Comparison of ENCODE assay signal across 10 cellular contexts in genomic region chr1:54297596-54298283, GRCh38.
DNase-seq lines count a peak whose midpoint lies in the region; ATAC-seq and TF ChIP-seq lines count a peak whose summit lies in the region.
"Had no signal": no experiment of that assay in that cellular context is flagged by ENCODE, and none has a peak within 500 bp of the region (broad histone marks: within the 10 kb centered on the region; RNA-seq: fewer than 3 reads in every experiment).

No MANE protein-coding gene starts in this region.

- H3K36me3 ChIP-seq in right atrium auricular region (no peaks in the 10 kb centered on the region), aorta (ENCODE audit: control insufficient read depth in 1 of 2, insufficient read depth in 2 of 2, low read length in 1 of 2) (no peaks in the 10 kb centered on the region)
- H3K36me3 ChIP-seq in naive thymus-derived CD4-positive, alpha-beta T cell (ENCODE audit: control insufficient read depth in 2 of 3, insufficient read depth in 3 of 3, low read length in 3 of 3), result no peaks in the 10 kb centered on the region

- H3K4me1 Mint-ChIP-seq in naive thymus-derived CD4-positive, alpha-beta T cell, result peaks cover 55 to 99% (median 92%) of the 10 kb centered on the region in 7 donors

- H3K4me1 ChIP-seq in right atrium auricular region, result peaks cover 0 to 63% of the 10 kb centered on the region in 2 donors
- peaks cover 7 to 61% of the 10 kb centered on the region in 2 donors for H3K4me1 ChIP-seq in naive thymus-derived CD4-positive, alpha-beta T cell (ENCODE audit: control insufficient read depth in 2 of 2, insufficient read depth in 2 of 2, low read length in 2 of 2)
- peaks cover 2 to 7% of the 10 kb centered on the region in 2 donors for H3K4me1 ChIP-seq in aorta (ENCODE audit: control insufficient read depth in 1 of 2, insufficient read depth in 2 of 2, low read length in 2 of 2)

- no peaks in the 10 kb centered on the region for H3K9me3 Mint-ChIP-seq in naive thymus-derived CD4-positive, alpha-beta T cell
- H3K9me3 Mint-ChIP-seq: GM23338 had no signal

- TF ChIP-seq CTCF in right atrium auricular region (IDR thresholded peaks at IDR 0.05), result no peak
- TF ChIP-seq CTCF in dorsolateral prefrontal cortex (IDR thresholded peaks at IDR 0.05 in 54 of 56, conservative IDR thresholded peaks at IDR 0.05 in 2 of 56; ENCODE audit: low read depth in 1 of 56, partially characterized antibody in 56 of 56), result peak in 12 of 56 donors; percentile 7 to 38 (median 20)

- no peak for ATAC-seq in Right ventricle myocardium inferior
- no peak for ATAC-seq in naive thymus-derived CD4-positive, alpha-beta T cell
- no peak for ATAC-seq in aorta (ENCODE audit: low FRiP score)
- ATAC-seq in HG02938 (IDR thresholded peaks at IDR 0.05; ENCODE audit: unreplicated experiment), result no peak
- no peak for ATAC-seq in HG03521 (IDR thresholded peaks at IDR 0.05; ENCODE audit: unreplicated experiment)

- no peak for DNase-seq in right atrium auricular region (ENCODE audit: low spot score)
- no peak for DNase-seq in Right ventricle myocardium inferior (ENCODE audit: missing footprints)
- DNase-seq in dorsolateral prefrontal cortex, result peak in 9 of 10 donors; percentile 63 to 93 (median 79)
- DNase-seq in naive thymus-derived CD4-positive, alpha-beta T cell, result no peak
- no peak for DNase-seq in aorta
- no peak for DNase-seq in HK-2 (ENCODE audit: unreplicated experiment)
- DNase-seq: NCI-H1105 treated with DMSO at 0.1 percent for 48 hours had no signal

- WGBS in aorta, 2 donors, result 85 to 94% methylated on average over 6 of the region's 6 CpGs

- no peaks in the 10 kb centered on the region for H3K27me3 Mint-ChIP-seq in naive thymus-derived CD4-positive, alpha-beta T cell

- H3K27ac ChIP-seq in right atrium auricular region, result peak overlapping the region; percentile 43 to 45
- H3K27ac ChIP-seq in dorsolateral prefrontal cortex, result peak overlapping the region; percentile 30 to 97 (median 89)
- H3K27ac ChIP-seq in naive thymus-derived CD4-positive, alpha-beta T cell (ENCODE audit: low read depth, low read length), result peak overlapping the region; percentile 50
- H3K27ac ChIP-seq in aorta (ENCODE audit: low read depth in 1 of 2, low read length in 2 of 2), result peak overlapping the region; percentile 72 to 98

- H3K9me3 ChIP-seq in right atrium auricular region (no peaks in the 10 kb centered on the region), aorta (ENCODE audit: control insufficient read depth, low read length) (no peaks in the 10 kb centered on the region)
- H3K9me3 ChIP-seq in naive thymus-derived CD4-positive, alpha-beta T cell (ENCODE audit: control insufficient read depth in 2 of 3, low read length in 3 of 3), result no peaks in the 10 kb centered on the region

- POLR2A ChIA-PET in naive thymus-derived CD4-positive, alpha-beta T cell (lab: Charles Lee), result interaction anchor here (0.6 to 0.7 kb wide), 2 partner anchors 10 to 16 kb away, joined by 3 to 6 read pairs; no protein-coding TSS in a partner anchor

- H3K4me3 ChIP-seq in right atrium auricular region (no peak overlapping the region), dorsolateral prefrontal cortex (no peak overlapping the region), aorta (ENCODE audit: low read length in 2 of 2) (no peak overlapping the region)
- no peak overlapping the region for H3K4me3 ChIP-seq in naive thymus-derived CD4-positive, alpha-beta T cell (ENCODE audit: low read length)
- H3K4me3 ChIP-seq: GM23338 had no signal

- CTCF ChIA-PET in naive thymus-derived CD4-positive, alpha-beta T cell (lab: Charles Lee), result no interaction called here

- peak overlapping the region in 8 of 9 donors; percentile 68 to 88 (median 82) for H3K27ac Mint-ChIP-seq in naive thymus-derived CD4-positive, alpha-beta T cell

- H3K27me3 ChIP-seq in right atrium auricular region (no peaks in the 10 kb centered on the region), dorsolateral prefrontal cortex (no peaks in the 10 kb centered on the region), aorta (ENCODE audit: control insufficient read depth in 1 of 2, insufficient read depth in 2 of 2, low read length in 1 of 2) (no peaks in the 10 kb centered on the region)
- no peaks in the 10 kb centered on the region for H3K27me3 ChIP-seq in naive thymus-derived CD4-positive, alpha-beta T cell (ENCODE audit: control insufficient read depth in 2 of 2, insufficient read depth in 2 of 2, low read length in 2 of 2)

- intact Hi-C loops in Right ventricle myocardium inferior (cut with DNase I), result no loop called here
- intact Hi-C loops in dorsolateral prefrontal cortex (cut with DNase I), result no loop called here
- intact Hi-C loops in naive thymus-derived CD4-positive, alpha-beta T cell (cut with micrococcal nuclease), result loop anchor here in 1 of 2 donors (2.0 kb wide), 1 partner anchor 13 kb away; no protein-coding TSS in a partner anchor
- intact Hi-C loops in aorta (cut with DNase I), result no loop called here

- H3K4me3 Mint-ChIP-seq in naive thymus-derived CD4-positive, alpha-beta T cell, result peak overlapping the region in 8 of 10 donors; percentile 37 to 82 (median 64)

- no peaks in the 10 kb centered on the region for H3K36me3 Mint-ChIP-seq in naive thymus-derived CD4-positive, alpha-beta T cell

Comparison
In these comparisons a context has a peak if more than half of its experiments do, and no peak if none do; other contexts are left out.
1. DNase-seq: peak in dorsolateral prefrontal cortex (9 of 10); none in right atrium auricular region (single experiment), Right ventricle myocardium inferior (single experiment), naive thymus-derived CD4-positive, alpha-beta T cell (0 of 9), aorta (0 of 2) and HK-2 (single experiment).
2. Peak in every context shown above with its lines, with median percentiles within 50 percentile points of each other: H3K27ac ChIP-seq.